Comparison of ENCODE assay signal across 1 cellular context in the genomic region with DNA sequence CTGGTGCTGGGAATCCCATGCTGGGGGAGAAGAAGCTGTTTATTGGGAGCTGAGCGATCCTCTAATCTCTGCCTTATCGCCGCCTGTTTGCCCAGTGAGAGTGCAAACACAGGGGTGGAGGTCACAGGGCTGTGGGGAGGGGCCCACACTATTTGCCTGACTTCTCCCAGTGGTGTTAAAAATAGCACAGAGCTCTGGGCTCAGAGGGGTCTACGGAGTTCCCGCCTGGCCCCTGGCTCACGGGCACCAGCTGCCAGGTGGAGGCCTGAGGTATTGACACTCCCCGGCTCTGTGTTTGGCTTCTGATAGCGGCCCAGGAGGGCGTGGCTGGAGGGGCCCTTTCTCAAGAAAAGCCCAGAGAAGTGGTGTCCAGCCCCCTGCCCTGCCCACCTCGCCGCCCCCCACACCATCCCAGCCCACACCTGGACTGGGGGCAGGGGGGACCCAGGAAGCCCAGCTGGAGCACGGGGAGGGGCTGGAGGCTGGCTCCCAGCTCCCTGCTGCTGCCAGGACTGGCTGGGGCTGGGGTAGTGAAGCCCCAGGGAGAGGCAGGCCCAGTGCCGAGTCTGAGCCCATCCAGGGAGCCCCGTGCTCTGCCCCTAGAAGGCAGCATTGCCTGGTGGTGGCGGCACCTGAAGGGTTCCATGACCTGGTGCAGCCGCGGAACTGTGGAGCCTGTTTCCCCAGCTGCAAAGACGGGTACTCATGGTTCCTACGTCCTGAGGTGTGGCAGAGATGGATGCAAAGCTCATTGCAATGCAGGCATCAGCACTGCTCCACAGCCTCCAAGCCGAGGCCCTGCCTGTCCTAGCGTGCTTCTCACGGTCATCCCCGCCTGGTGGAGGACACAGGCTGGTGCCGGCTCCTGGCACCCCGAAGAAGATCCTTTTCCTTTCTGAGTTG.
TF ChIP-seq lines count a peak whose summit lies in the region.

No MANE protein-coding gene starts in this region.

TF ChIP-seq in HepG2, 621 proteins besides CTCF, POLR2A, EP300 and RAD21 (continued from another document and continues in another):
- TF ChIP-seq, protein P1, sequence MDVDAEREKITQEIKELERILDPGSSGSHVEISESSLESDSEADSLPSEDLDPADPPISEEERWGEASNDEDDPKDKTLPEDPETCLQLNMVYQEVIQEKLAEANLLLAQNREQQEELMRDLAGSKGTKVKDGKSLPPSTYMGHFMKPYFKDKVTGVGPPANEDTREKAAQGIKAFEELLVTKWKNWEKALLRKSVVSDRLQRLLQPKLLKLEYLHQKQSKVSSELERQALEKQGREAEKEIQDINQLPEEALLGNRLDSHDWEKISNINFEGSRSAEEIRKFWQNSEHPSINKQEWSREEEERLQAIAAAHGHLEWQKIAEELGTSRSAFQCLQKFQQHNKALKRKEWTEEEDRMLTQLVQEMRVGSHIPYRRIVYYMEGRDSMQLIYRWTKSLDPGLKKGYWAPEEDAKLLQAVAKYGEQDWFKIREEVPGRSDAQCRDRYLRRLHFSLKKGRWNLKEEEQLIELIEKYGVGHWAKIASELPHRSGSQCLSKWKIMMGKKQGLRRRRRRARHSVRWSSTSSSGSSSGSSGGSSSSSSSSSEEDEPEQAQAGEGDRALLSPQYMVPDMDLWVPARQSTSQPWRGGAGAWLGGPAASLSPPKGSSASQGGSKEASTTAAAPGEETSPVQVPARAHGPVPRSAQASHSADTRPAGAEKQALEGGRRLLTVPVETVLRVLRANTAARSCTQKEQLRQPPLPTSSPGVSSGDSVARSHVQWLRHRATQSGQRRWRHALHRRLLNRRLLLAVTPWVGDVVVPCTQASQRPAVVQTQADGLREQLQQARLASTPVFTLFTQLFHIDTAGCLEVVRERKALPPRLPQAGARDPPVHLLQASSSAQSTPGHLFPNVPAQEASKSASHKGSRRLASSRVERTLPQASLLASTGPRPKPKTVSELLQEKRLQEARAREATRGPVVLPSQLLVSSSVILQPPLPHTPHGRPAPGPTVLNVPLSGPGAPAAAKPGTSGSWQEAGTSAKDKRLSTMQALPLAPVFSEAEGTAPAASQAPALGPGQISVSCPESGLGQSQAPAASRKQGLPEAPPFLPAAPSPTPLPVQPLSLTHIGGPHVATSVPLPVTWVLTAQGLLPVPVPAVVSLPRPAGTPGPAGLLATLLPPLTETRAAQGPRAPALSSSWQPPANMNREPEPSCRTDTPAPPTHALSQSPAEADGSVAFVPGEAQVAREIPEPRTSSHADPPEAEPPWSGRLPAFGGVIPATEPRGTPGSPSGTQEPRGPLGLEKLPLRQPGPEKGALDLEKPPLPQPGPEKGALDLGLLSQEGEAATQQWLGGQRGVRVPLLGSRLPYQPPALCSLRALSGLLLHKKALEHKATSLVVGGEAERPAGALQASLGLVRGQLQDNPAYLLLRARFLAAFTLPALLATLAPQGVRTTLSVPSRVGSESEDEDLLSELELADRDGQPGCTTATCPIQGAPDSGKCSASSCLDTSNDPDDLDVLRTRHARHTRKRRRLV (CRISPR knock-in tag; IDR thresholded peaks at IDR 0.05), result 0 out of 2 replicates have a peak, but pooled peaks have one; percentile 32
- TF ChIP-seq ZNF558 (CRISPR knock-in tag; IDR thresholded peaks at IDR 0.05; ENCODE audit: borderline replicate concordance) (peak; percentile 65; the same call in 1 of the 2 replicates), CBFB (CRISPR knock-in tag; IDR thresholded peaks at IDR 0.05) (peak; percentile 94), NFKBIZ (CRISPR knock-in tag; IDR thresholded peaks at IDR 0.05) (peak; percentile 80; the same call in 1 of the 2 replicates), MEF2D (CRISPR knock-in tag; IDR thresholded peaks at IDR 0.05) (peak; percentile 100), ZNF605 (CRISPR knock-in tag; IDR thresholded peaks at IDR 0.05) (peak; percentile 47; the same call in 1 of the 2 replicates), TMF1 (CRISPR knock-in tag; IDR thresholded peaks at IDR 0.05; ENCODE audit: low read depth) (peak; percentile 51; the same call in 1 of the 2 replicates), UBTF (CRISPR knock-in tag; IDR thresholded peaks at IDR 0.05) (peak; percentile 58; the same call in 1 of the 2 replicates), ELF3 (CRISPR knock-in tag; IDR thresholded peaks at IDR 0.05) (peak; percentile 66), FOXM1 (CRISPR knock-in tag; IDR thresholded peaks at IDR 0.05) (no peak), ZFY (CRISPR knock-in tag; IDR thresholded peaks at IDR 0.05) (peak; percentile 31; the same call in 1 of the 2 replicates), SNAPC5 (CRISPR knock-in tag; IDR thresholded peaks at IDR 0.05; ENCODE audit: borderline replicate concordance) (0 out of 2 replicates have a peak, but pooled peaks have one; percentile 33), ZNF430 (CRISPR knock-in tag; IDR thresholded peaks at IDR 0.05) (0 out of 2 replicates have a peak, but pooled peaks have one; percentile 63), ATF7-NPFF (CRISPR knock-in tag; IDR thresholded peaks at IDR 0.05; ENCODE audit: low read depth) (0 out of 2 replicates have a peak, but pooled peaks have one; percentile 62), TFE3 (CRISPR knock-in tag; IDR thresholded peaks at IDR 0.05) (peak; percentile 79; the same call in 1 of the 2 replicates), ZNF205 (CRISPR knock-in tag; IDR thresholded peaks at IDR 0.05) (peak; percentile 70; the same call in 1 of the 2 replicates), ZMYM4 (CRISPR knock-in tag; IDR thresholded peaks at IDR 0.05) (0 out of 2 replicates have a peak, but pooled peaks have one; percentile 19), TBL1XR1 (IDR thresholded peaks at IDR 0.05; ENCODE audit: borderline replicate concordance, low read length, partially characterized antibody) (peak; percentile 83), ZNF740 (CRISPR knock-in tag; IDR thresholded peaks at IDR 0.05) (0 out of 2 replicates have a peak, but pooled peaks have one; percentile 26), CERS6 (CRISPR knock-in tag; IDR thresholded peaks at IDR 0.05) (0 out of 2 replicates have a peak, but pooled peaks have one; percentile 49), ZSCAN12 (CRISPR knock-in tag; IDR thresholded peaks at IDR 0.05) (0 out of 2 replicates have a peak, but pooled peaks have one; percentile 45), AGO1 (IDR thresholded peaks at IDR 0.05; ENCODE audit: low read depth, low read length, poor library complexity, severe bottlenecking) (no peak), ZNF335 (CRISPR knock-in tag; IDR thresholded peaks at IDR 0.05) (0 out of 2 replicates have a peak, but pooled peaks have one; percentile 59)
- TF ChIP-seq, protein P2, sequence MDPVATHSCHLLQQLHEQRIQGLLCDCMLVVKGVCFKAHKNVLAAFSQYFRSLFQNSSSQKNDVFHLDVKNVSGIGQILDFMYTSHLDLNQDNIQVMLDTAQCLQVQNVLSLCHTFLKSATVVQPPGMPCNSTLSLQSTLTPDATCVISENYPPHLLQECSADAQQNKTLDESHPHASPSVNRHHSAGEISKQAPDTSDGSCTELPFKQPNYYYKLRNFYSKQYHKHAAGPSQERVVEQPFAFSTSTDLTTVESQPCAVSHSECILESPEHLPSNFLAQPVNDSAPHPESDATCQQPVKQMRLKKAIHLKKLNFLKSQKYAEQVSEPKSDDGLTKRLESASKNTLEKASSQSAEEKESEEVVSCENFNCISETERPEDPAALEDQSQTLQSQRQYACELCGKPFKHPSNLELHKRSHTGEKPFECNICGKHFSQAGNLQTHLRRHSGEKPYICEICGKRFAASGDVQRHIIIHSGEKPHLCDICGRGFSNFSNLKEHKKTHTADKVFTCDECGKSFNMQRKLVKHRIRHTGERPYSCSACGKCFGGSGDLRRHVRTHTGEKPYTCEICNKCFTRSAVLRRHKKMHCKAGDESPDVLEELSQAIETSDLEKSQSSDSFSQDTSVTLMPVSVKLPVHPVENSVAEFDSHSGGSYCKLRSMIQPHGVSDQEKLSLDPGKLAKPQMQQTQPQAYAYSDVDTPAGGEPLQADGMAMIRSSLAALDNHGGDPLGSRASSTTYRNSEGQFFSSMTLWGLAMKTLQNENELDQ (CRISPR knock-in tag; IDR thresholded peaks at IDR 0.05; ENCODE audit: borderline replicate concordance), result no peak
- TF ChIP-seq, protein P3, sequence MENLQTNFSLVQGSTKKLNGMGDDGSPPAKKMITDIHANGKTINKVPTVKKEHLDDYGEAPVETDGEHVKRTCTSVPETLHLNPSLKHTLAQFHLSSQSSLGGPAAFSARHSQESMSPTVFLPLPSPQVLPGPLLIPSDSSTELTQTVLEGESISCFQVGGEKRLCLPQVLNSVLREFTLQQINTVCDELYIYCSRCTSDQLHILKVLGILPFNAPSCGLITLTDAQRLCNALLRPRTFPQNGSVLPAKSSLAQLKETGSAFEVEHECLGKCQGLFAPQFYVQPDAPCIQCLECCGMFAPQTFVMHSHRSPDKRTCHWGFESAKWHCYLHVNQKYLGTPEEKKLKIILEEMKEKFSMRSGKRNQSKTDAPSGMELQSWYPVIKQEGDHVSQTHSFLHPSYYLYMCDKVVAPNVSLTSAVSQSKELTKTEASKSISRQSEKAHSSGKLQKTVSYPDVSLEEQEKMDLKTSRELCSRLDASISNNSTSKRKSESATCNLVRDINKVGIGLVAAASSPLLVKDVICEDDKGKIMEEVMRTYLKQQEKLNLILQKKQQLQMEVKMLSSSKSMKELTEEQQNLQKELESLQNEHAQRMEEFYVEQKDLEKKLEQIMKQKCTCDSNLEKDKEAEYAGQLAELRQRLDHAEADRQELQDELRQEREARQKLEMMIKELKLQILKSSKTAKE (CRISPR knock-in tag; IDR thresholded peaks at IDR 0.05; ENCODE audit: borderline replicate concordance), result peak; percentile 94
- TF ChIP-seq, protein P4, sequence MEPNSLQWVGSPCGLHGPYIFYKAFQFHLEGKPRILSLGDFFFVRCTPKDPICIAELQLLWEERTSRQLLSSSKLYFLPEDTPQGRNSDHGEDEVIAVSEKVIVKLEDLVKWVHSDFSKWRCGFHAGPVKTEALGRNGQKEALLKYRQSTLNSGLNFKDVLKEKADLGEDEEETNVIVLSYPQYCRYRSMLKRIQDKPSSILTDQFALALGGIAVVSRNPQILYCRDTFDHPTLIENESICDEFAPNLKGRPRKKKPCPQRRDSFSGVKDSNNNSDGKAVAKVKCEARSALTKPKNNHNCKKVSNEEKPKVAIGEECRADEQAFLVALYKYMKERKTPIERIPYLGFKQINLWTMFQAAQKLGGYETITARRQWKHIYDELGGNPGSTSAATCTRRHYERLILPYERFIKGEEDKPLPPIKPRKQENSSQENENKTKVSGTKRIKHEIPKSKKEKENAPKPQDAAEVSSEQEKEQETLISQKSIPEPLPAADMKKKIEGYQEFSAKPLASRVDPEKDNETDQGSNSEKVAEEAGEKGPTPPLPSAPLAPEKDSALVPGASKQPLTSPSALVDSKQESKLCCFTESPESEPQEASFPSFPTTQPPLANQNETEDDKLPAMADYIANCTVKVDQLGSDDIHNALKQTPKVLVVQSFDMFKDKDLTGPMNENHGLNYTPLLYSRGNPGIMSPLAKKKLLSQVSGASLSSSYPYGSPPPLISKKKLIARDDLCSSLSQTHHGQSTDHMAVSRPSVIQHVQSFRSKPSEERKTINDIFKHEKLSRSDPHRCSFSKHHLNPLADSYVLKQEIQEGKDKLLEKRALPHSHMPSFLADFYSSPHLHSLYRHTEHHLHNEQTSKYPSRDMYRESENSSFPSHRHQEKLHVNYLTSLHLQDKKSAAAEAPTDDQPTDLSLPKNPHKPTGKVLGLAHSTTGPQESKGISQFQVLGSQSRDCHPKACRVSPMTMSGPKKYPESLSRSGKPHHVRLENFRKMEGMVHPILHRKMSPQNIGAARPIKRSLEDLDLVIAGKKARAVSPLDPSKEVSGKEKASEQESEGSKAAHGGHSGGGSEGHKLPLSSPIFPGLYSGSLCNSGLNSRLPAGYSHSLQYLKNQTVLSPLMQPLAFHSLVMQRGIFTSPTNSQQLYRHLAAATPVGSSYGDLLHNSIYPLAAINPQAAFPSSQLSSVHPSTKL (CRISPR knock-in tag; IDR thresholded peaks at IDR 0.05), result peak; percentile 91
- TF ChIP-seq, protein P5, sequence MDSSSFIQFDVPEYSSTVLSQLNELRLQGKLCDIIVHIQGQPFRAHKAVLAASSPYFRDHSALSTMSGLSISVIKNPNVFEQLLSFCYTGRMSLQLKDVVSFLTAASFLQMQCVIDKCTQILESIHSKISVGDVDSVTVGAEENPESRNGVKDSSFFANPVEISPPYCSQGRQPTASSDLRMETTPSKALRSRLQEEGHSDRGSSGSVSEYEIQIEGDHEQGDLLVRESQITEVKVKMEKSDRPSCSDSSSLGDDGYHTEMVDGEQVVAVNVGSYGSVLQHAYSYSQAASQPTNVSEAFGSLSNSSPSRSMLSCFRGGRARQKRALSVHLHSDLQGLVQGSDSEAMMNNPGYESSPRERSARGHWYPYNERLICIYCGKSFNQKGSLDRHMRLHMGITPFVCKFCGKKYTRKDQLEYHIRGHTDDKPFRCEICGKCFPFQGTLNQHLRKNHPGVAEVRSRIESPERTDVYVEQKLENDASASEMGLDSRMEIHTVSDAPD (CRISPR knock-in tag; IDR thresholded peaks at IDR 0.05), result 0 out of 2 replicates have a peak, but pooled peaks have one; percentile 49
